1 cellular context compared by ENCODE assay signal in the genomic region with DNA sequence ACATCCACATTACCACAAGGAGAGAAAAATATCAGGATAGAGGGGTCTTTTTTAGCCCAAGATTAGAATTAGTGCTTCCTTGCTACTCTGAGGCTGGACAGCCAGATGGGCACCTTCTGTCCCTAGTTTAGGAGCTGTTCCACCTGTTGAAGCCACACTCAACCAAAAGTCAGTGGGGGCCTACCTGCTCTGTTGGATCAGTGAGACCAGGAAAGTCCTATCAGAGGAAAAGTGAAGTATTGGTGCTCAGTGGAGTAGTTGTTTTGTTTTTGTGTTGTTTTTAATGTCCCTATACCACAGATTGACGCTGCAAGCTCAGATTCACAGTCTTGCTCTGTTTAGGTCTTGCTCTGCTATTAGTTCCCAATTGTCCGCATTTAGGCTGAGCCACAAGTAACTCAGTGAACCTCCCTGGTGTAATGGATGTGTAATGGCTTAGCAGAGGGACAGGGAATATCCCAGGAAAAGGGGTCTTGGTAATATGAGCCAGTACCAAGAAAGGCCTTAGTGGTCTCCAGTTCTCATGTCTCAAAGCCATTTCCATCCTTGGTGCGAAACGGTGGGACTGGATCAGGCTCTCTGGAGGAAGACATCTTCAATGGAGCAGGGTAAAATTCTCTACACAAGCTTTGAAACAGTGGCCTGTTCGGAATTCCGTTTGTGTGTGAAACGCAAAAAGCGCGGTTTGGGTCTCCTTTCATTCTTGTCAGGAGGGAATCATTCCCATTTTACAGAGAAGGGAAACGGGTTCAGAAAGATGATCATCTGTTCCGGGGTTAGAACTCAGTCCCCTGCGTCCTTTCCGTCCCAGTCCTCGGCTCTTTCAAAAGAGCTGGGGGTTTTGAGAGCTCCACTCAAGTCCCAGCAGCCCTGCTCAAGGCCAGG.
TF ChIP-seq lines count a peak whose summit lies in the region.

No MANE protein-coding gene starts in this region.

TF ChIP-seq in endothelial cell of umbilical vein, 7 proteins besides CTCF, POLR2A, EP300 and RAD21:
- no peak for TF ChIP-seq FOS (IDR thresholded peaks at IDR 0.05; ENCODE audit: borderline replicate concordance, insufficient read depth, low read length)
- no peak for TF ChIP-seq JUN (IDR thresholded peaks at IDR 0.05; ENCODE audit: borderline replicate concordance, insufficient read depth, insufficient read length, low read depth)
- no peak for TF ChIP-seq POLR2AphosphoS5 (IDR thresholded peaks at IDR 0.05; ENCODE audit: insufficient read depth, low read depth, low read length)
- TF ChIP-seq, protein P1, sequence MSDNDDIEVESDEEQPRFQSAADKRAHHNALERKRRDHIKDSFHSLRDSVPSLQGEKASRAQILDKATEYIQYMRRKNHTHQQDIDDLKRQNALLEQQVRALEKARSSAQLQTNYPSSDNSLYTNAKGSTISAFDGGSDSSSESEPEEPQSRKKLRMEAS (IDR thresholded peaks at IDR 0.05; ENCODE audit: insufficient read depth, insufficient read length): no peak
- no peak for TF ChIP-seq MYC (IDR thresholded peaks at IDR 0.05; ENCODE audit: low read depth, low read length)
- TF ChIP-seq GATA2 (IDR thresholded peaks at IDR 0.05; ENCODE audit: insufficient read depth, insufficient read length, low read depth, low read length): no peak
- TF ChIP-seq EZH2 (IDR thresholded peaks at IDR 0.05; ENCODE audit: borderline replicate concordance, low read depth, low read length, severe bottlenecking): no peak
